1 cellular context compared by ENCODE assay signal in the genomic region with DNA sequence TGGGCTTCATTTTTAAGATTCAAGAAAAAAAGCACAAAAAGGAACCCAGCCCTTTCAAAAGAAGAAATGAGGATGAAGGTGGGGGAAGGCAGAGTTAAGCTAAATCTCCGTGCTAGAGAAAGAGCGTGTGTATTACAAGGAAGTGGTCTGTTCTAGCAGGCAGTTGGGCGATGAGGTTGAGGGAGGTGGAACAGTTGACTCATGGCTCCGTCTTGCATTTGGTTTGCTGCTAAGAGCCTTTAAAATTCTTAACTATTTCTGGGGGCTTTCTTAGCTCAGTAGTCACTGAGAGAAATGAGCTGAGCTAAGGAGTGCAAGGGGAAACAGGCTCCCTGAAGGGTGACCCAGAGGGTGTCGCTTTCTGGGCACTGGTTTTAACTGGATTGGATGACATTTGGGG.
TF ChIP-seq lines count a peak whose summit lies in the region.

No MANE protein-coding gene starts in this region.

TF ChIP-seq in SK-N-SH, 30 proteins besides CTCF, POLR2A, EP300 and RAD21 (continued from another document):
- TF ChIP-seq, protein P1, sequence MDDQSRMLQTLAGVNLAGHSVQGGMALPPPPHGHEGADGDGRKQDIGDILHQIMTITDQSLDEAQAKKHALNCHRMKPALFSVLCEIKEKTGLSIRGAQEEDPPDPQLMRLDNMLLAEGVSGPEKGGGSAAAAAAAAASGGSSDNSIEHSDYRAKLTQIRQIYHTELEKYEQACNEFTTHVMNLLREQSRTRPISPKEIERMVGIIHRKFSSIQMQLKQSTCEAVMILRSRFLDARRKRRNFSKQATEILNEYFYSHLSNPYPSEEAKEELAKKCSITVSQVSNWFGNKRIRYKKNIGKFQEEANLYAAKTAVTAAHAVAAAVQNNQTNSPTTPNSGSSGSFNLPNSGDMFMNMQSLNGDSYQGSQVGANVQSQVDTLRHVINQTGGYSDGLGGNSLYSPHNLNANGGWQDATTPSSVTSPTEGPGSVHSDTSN (IDR thresholded peaks at IDR 0.05) = no peak
- TF ChIP-seq, protein P2, sequence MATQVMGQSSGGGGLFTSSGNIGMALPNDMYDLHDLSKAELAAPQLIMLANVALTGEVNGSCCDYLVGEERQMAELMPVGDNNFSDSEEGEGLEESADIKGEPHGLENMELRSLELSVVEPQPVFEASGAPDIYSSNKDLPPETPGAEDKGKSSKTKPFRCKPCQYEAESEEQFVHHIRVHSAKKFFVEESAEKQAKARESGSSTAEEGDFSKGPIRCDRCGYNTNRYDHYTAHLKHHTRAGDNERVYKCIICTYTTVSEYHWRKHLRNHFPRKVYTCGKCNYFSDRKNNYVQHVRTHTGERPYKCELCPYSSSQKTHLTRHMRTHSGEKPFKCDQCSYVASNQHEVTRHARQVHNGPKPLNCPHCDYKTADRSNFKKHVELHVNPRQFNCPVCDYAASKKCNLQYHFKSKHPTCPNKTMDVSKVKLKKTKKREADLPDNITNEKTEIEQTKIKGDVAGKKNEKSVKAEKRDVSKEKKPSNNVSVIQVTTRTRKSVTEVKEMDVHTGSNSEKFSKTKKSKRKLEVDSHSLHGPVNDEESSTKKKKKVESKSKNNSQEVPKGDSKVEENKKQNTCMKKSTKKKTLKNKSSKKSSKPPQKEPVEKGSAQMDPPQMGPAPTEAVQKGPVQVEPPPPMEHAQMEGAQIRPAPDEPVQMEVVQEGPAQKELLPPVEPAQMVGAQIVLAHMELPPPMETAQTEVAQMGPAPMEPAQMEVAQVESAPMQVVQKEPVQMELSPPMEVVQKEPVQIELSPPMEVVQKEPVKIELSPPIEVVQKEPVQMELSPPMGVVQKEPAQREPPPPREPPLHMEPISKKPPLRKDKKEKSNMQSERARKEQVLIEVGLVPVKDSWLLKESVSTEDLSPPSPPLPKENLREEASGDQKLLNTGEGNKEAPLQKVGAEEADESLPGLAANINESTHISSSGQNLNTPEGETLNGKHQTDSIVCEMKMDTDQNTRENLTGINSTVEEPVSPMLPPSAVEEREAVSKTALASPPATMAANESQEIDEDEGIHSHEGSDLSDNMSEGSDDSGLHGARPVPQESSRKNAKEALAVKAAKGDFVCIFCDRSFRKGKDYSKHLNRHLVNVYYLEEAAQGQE (IDR thresholded peaks at IDR 0.05; ENCODE audit: low read depth, low read length) = no peak
